In genomic region chr12:68140576-68140975, GRCh38 we compare ENCODE assay signal across 19 cellular contexts. TPM values are rescaled to one million over a fixed set of nuclear protein-coding genes. Genes with fewer than 3 reads are reported as not detected.
DNase-seq lines count a peak whose midpoint lies in the region; ATAC-seq and FAIRE-seq lines count a peak whose summit lies in the region.
"Had no signal": no experiment of that assay in that cellular context is flagged by ENCODE, and none has a peak within 500 bp of the region (broad histone marks: within the 10 kb centered on the region; RNA-seq: fewer than 3 reads in every experiment).

No MANE protein-coding gene starts in this region.

- FAIRE-seq in islet of Langerhans (lab: Jason Lieb, UNC), result peak; percentile 30
- FAIRE-seq: H54, HepG2 had no signal

- DNase-seq in NCI-H748 (lab: John Stamatoyannopoulos, UW; ENCODE audit: unreplicated experiment), result peak; percentile 17
- no peak for DNase-seq in NCI-H748 treated with DMSO at 0.1 percent for 48 hours (lab: John Stamatoyannopoulos, UW)
- peak; percentile 8 for DNase-seq in NCI-H1105 (lab: John Stamatoyannopoulos, UW)
- peak; percentile 97 for DNase-seq in NCI-H524 treated with DMSO at 0.1 percent for 48 hours (lab: John Stamatoyannopoulos, UW)
- no peak for DNase-seq in NCI-H510A treated with DMSO at 0.1 percent for 48 hours (lab: John Stamatoyannopoulos, UW)
- no peak for DNase-seq in cerebellar cortex (ENCODE audit: low spot score)
- DNase-seq in Right ventricle myocardium superior, result no peak
- DNase-seq: 8988T; CD4-positive, alpha-beta T cell; DND-41; KBM-7; NCI-H1930; NCI-H446; SHP77 had no signal

- intact Hi-C loops in Right ventricle myocardium superior (cut with DNase I), result no loop called here

- ATAC-seq in Right ventricle myocardium superior (ENCODE audit: poor library complexity), result no peak
- ATAC-seq: HepG2 had no signal

RNA-seq across cellular contexts. Expression of gene IFNG, which starts 19.0 kb away (rescaled TPM):
- not detected for total RNA-seq in Right ventricle myocardium superior
- total RNA-seq: G401, HepG2, OCI-LY7 had no signal

Comparison
In these comparisons a context has a peak if more than half of its experiments do, and no peak if none do; other contexts are left out.
1. DNase-seq: peak in NCI-H748 (single experiment), NCI-H1105 (single experiment) and NCI-H524 treated with DMSO at 0.1 percent for 48 hours (single experiment); none in NCI-H748 treated with DMSO at 0.1 percent for 48 hours (single experiment), NCI-H510A treated with DMSO at 0.1 percent for 48 hours (single experiment), cerebellar cortex (single experiment) and Right ventricle myocardium superior (single experiment).